ENCODE assay signal across 8 cellular contexts in genomic region chr16:81715358-81716196, GRCh38.
A peak's percentile ranks its signal among the peaks of the same experiment; 100 is the strongest.
DNase-seq lines count a peak whose midpoint lies in the region; ATAC-seq and TF ChIP-seq lines count a peak whose summit lies in the region.

No MANE protein-coding gene starts in this region.

- H3K27me3 Mint-ChIP-seq in WTC11 (ENCODE audit: low read depth): no peaks in the 10 kb centered on the region

- CTCF ChIA-PET in WTC11 (lab: Charles Lee): interaction anchor here (0.6 to 1.2 kb wide), 3 partner anchors 9 to 350 kb away, joined by 3 to 7 read pairs (median 3); no protein-coding TSS in a partner anchor

- TF ChIP-seq CTCF in WTC11 (IDR thresholded peaks at IDR 0.05): no peak

- H3K36me3 Mint-ChIP-seq in WTC11: no peaks in the 10 kb centered on the region

- DNase-seq in central memory CD4-positive, alpha-beta T cell: peak; percentile 80
- DNase-seq in NCI-H128 (lab: John Stamatoyannopoulos, UW; ENCODE audit: unreplicated experiment) (no peak), Right ventricle myocardium inferior (ENCODE audit: missing footprints) (no peak), NCI-H1105 (lab: John Stamatoyannopoulos, UW) (no peak), WTC11 (ENCODE audit: low spot score) (no peak)

- no peaks in the 10 kb centered on the region for H3K9me3 Mint-ChIP-seq in WTC11

- POLR2A ChIA-PET in WTC11 (lab: Charles Lee): interaction anchor here (0.7 kb wide), 1 partner anchor 91 kb away, joined by 7 read pairs; no protein-coding TSS in a partner anchor

- intact Hi-C loops in Right ventricle myocardium inferior (cut with DNase I): no loop called here

- no peak overlapping the region for H3K27ac Mint-ChIP-seq in WTC11

- peaks cover 66% of the 10 kb centered on the region for H3K4me1 Mint-ChIP-seq in WTC11

- no peak overlapping the region for H3K4me3 Mint-ChIP-seq in WTC11

- ATAC-seq in GM21360 (IDR thresholded peaks at IDR 0.05; ENCODE audit: unreplicated experiment): peak; percentile 51
- ATAC-seq in HG03432 (IDR thresholded peaks at IDR 0.05; ENCODE audit: unreplicated experiment): peak; percentile 59
- ATAC-seq in Right ventricle myocardium inferior: no peak
- no peak for ATAC-seq in WTC11

- H3K4me3 ChIP-seq in GM08714 (ENCODE audit: low read length): peak overlapping the region; percentile 69; the same call in 1 of the 2 replicates

TF ChIP-seq in WTC11, 78 proteins besides CTCF, POLR2A, EP300 and RAD21 (continues in another document):
- TF ChIP-seq MLX (CRISPR knock-in tag; IDR thresholded peaks at IDR 0.05) (no peak), ZNF671 (CRISPR knock-in tag; IDR thresholded peaks at IDR 0.05) (no peak), E2F4 (CRISPR knock-in tag; IDR thresholded peaks at IDR 0.05; ENCODE audit: borderline replicate concordance, low read depth) (no peak), USF2 (CRISPR knock-in tag; IDR thresholded peaks at IDR 0.05) (no peak), TEAD4 (CRISPR knock-in tag; IDR thresholded peaks at IDR 0.05) (no peak), EMX1 (CRISPR knock-in tag; IDR thresholded peaks at IDR 0.05) (no peak), PRRX2 (CRISPR knock-in tag; IDR thresholded peaks at IDR 0.05) (no peak), PRDM15 (CRISPR knock-in tag; IDR thresholded peaks at IDR 0.05) (no peak), SMAD4 (CRISPR knock-in tag; IDR thresholded peaks at IDR 0.05) (no peak), ZNF425 (CRISPR knock-in tag; conservative IDR thresholded peaks at IDR 0.05) (no peak), ATF3 (CRISPR knock-in tag; conservative IDR thresholded peaks at IDR 0.05) (no peak), STAT6 (CRISPR knock-in tag; conservative IDR thresholded peaks at IDR 0.05; ENCODE audit: low read depth) (no peak), CDX4 (CRISPR knock-in tag; IDR thresholded peaks at IDR 0.05; ENCODE audit: borderline replicate concordance) (no peak), ZNF121 (CRISPR knock-in tag; IDR thresholded peaks at IDR 0.05) (no peak)

Comparison
In these comparisons a context has a peak if more than half of its experiments do, and no peak if none do; other contexts are left out.
1. ATAC-seq: peak in GM21360 (single experiment) and HG03432 (single experiment); none in Right ventricle myocardium inferior (single experiment) and WTC11 (single experiment).